Comparison of ENCODE assay signal across 15 cellular contexts in genomic region chr22:18731075-18731666, GRCh38.
"Had no signal": no experiment of that assay in that cellular context is flagged by ENCODE, and none has a peak within 500 bp of the region (broad histone marks: within the 10 kb centered on the region; RNA-seq: fewer than 3 reads in every experiment).

No MANE protein-coding gene starts in this region.

- H3K4me3 ChIP-seq: psoas muscle, right lobe of liver, sigmoid colon, stomach, thoracic aorta, thyroid gland, tibial nerve, upper lobe of left lung, vagina had no signal

- H3K36me3 ChIP-seq: neutrophil, right lobe of liver, sigmoid colon, stomach, thoracic aorta, thyroid gland, tibial nerve, upper lobe of left lung, vagina had no signal

- H3K27me3 ChIP-seq: neutrophil, right lobe of liver, sigmoid colon, stomach, thyroid gland, tibial nerve, upper lobe of left lung, vagina had no signal

- H3K27ac ChIP-seq: neutrophil, parathyroid adenoma, psoas muscle, right lobe of liver, sigmoid colon, stomach, thoracic aorta, thyroid gland, tibial nerve, upper lobe of left lung, vagina had no signal

- FAIRE-seq: urothelium cell line had no signal

- DNase-seq: nucleus accumbens; stimulated activated naive B cell treated with anti-CD40 and anti-IgM and Interleukin-4, amounts not matched to agents 10 μg/mL and 1 μg/mL and 100 μg/mL, for 72 hours; stimulated activated naive CD4-positive, alpha-beta T cell treated with Interleukin-2 at 50 U/mL for 16 hours; stomach had no signal
